ENCODE assay signal across 1 cellular context in the genomic region with DNA sequence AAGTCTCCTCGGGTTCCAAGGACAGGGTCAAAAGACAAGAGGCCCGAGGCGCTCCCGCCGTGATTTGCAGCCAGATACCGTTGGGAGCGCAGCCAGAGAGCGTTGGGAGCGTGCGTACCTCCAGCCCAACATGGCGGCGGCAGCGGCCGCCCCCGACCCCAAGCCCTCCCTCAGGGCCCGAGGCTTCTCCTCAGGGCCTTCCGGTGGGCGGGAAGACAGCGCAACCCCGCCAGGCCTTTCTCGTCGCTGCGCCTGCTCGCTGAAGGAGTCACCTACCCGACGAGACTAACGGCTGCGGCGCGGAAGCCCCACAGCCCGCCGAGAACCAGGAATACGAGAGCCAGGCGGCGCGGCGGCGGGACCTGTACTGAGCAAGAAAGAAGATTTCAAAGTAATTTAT.
TF ChIP-seq lines count a peak whose summit lies in the region.

No MANE protein-coding gene starts in this region.

TF ChIP-seq in K562, 482 proteins besides CTCF, POLR2A, EP300 and RAD21 (continued from another document):
- TF ChIP-seq, protein P1, sequence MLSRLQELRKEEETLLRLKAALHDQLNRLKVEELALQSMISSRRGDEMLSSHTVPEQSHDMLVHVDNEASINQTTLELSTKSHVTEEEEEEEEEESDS (CRISPR knock-in tag; IDR thresholded peaks at IDR 0.05) = no peak
TF ChIP-seq in K562: peak in this region for 4.
